8 cellular contexts compared by ENCODE assay signal in genomic region chr4:1288786-1289185, GRCh38. TPM values are rescaled to one million over a fixed set of nuclear protein-coding genes. Genes with fewer than 3 reads are reported as not detected.
DNase-seq lines count a peak whose midpoint lies in the region; ATAC-seq and TF ChIP-seq lines count a peak whose summit lies in the region.

No MANE protein-coding gene starts in this region.

- no peaks in the 10 kb centered on the region for H3K36me3 ChIP-seq in MG63
- H3K36me3 ChIP-seq in duodenal mucosa (ENCODE audit: control insufficient read depth in 1 of 2, insufficient read depth in 2 of 2, low read length in 2 of 2), result peaks cover 0 to 7% of the 10 kb centered on the region in 2 donors

- peak overlapping the region; percentile 66 to 72 for H3K9ac ChIP-seq in duodenal mucosa (ENCODE audit: low read depth in 1 of 2, low read length in 2 of 2)

- H3K27me3 ChIP-seq in MG63 (no peaks in the 10 kb centered on the region), duodenal mucosa (ENCODE audit: control insufficient read depth in 1 of 2, insufficient read depth in 2 of 2, low read length in 2 of 2) (no peaks in the 10 kb centered on the region)

- TF ChIP-seq CTCF in C4-2B (conservative IDR thresholded peaks at IDR 0.05), result no peak

- peaks cover 22 to 32% of the 10 kb centered on the region in 2 donors for H3K4me1 ChIP-seq in duodenal mucosa (ENCODE audit: control insufficient read depth in 1 of 2, insufficient read depth in 2 of 2, low read length in 2 of 2)

- H3K4me3 Mint-ChIP-seq in natural killer cell treated with Interleukin-12 subunit alpha and Interleukin-12 subunit beta and Interleukin-15 and Interleukin-18, amount 100 ng/mL, for 72 hours, result peak overlapping the region; percentile 77

- H3K4me3 ChIP-seq in MG63 (peak overlapping the region; percentile 66), duodenal mucosa (ENCODE audit: low read depth in 1 of 2, low read length in 2 of 2) (peak overlapping the region; percentile 77 to 99)

- H3K27ac ChIP-seq in C4-2B, result peak overlapping the region; percentile 91
- H3K27ac ChIP-seq in duodenal mucosa (ENCODE audit: low read depth, low read length), result no peak overlapping the region

- DNase-seq in MG63 (no peak), NCI-H524 (lab: John Stamatoyannopoulos, UW) (no peak), AML-193 (lab: John Stamatoyannopoulos, UW) (no peak)
- no peak for DNase-seq in natural killer cell treated with Interleukin-12 subunit alpha and Interleukin-12 subunit beta and Interleukin-15 and Interleukin-18, amount 100 ng/mL, for 72 hours (ENCODE audit: low spot score)

- H3K9me3 Mint-ChIP-seq in natural killer cell treated with Interleukin-12 subunit alpha and Interleukin-12 subunit beta and Interleukin-15 and Interleukin-18, amount 100 ng/mL, for 72 hours, result no peaks in the 10 kb centered on the region

- ATAC-seq in natural killer cell treated with Interleukin-12 subunit alpha and Interleukin-12 subunit beta and Interleukin-15 and Interleukin-18, amount 100 ng/mL, for 72 hours, result no peak
- ATAC-seq in HG02981 (IDR thresholded peaks at IDR 0.05; ENCODE audit: unreplicated experiment) (no peak), GM18502 (IDR thresholded peaks at IDR 0.05; ENCODE audit: poor library complexity, unreplicated experiment) (no peak)

- H3K4me1 Mint-ChIP-seq in natural killer cell treated with Interleukin-12 subunit alpha and Interleukin-12 subunit beta and Interleukin-15 and Interleukin-18, amount 100 ng/mL, for 72 hours (ENCODE audit: low read depth in 2 of 2), result peaks cover 24 to 27% of the 10 kb centered on the region in 2 donors

- no peaks in the 10 kb centered on the region for H3K27me3 Mint-ChIP-seq in natural killer cell treated with Interleukin-12 subunit alpha and Interleukin-12 subunit beta and Interleukin-15 and Interleukin-18, amount 100 ng/mL, for 72 hours

- H3K36me3 Mint-ChIP-seq in natural killer cell treated with Interleukin-12 subunit alpha and Interleukin-12 subunit beta and Interleukin-15 and Interleukin-18, amount 100 ng/mL, for 72 hours, result no peaks in the 10 kb centered on the region

- H3K9me3 ChIP-seq in MG63 (no peaks in the 10 kb centered on the region), duodenal mucosa (ENCODE audit: control insufficient read depth in 1 of 2, low read length in 2 of 2) (peaks cover 0 to 3% of the 10 kb centered on the region in 2 donors)

- peak overlapping the region; percentile 81 to 91 for H3K27ac Mint-ChIP-seq in natural killer cell treated with Interleukin-12 subunit alpha and Interleukin-12 subunit beta and Interleukin-15 and Interleukin-18, amount 100 ng/mL, for 72 hours

RNA-seq across cellular contexts. Expression of gene MAEA, which starts 0.9 kb away (rescaled TPM):
- 29.3 and 30.2 TPM in 2 replicates for total RNA-seq in MG63 (2014; rRNA removed; shearing (Covaris generic); ENCODE audit: low replicate concordance)
- total RNA-seq in natural killer cell treated with Interleukin-12 subunit alpha and Interleukin-12 subunit beta and Interleukin-15 and Interleukin-18, amount 100 ng/mL, for 72 hours, result 10 to 100 TPM; 60.1 to 93.7 TPM

RNA-seq across cellular contexts. Expression of gene CTBP1, which starts 39.9 kb away (rescaled TPM):
- total RNA-seq in MG63 (2014; rRNA removed; shearing (Covaris generic); ENCODE audit: low replicate concordance), result 114 and 178 TPM in 2 replicates
- 100 to 1,000 TPM; 109 to 245 TPM for total RNA-seq in natural killer cell treated with Interleukin-12 subunit alpha and Interleukin-12 subunit beta and Interleukin-15 and Interleukin-18, amount 100 ng/mL, for 72 hours

RNA-seq across cellular contexts. Expression of gene UVSSA, which starts 58.2 kb away (rescaled TPM):
- 1.2 and 5.3 TPM in 2 replicates for total RNA-seq in MG63 (2014; rRNA removed; shearing (Covaris generic); ENCODE audit: low replicate concordance)
- total RNA-seq in natural killer cell treated with Interleukin-12 subunit alpha and Interleukin-12 subunit beta and Interleukin-15 and Interleukin-18, amount 100 ng/mL, for 72 hours, result 10 to 100 TPM; 19.6 to 25.1 TPM
